In the genomic region with DNA sequence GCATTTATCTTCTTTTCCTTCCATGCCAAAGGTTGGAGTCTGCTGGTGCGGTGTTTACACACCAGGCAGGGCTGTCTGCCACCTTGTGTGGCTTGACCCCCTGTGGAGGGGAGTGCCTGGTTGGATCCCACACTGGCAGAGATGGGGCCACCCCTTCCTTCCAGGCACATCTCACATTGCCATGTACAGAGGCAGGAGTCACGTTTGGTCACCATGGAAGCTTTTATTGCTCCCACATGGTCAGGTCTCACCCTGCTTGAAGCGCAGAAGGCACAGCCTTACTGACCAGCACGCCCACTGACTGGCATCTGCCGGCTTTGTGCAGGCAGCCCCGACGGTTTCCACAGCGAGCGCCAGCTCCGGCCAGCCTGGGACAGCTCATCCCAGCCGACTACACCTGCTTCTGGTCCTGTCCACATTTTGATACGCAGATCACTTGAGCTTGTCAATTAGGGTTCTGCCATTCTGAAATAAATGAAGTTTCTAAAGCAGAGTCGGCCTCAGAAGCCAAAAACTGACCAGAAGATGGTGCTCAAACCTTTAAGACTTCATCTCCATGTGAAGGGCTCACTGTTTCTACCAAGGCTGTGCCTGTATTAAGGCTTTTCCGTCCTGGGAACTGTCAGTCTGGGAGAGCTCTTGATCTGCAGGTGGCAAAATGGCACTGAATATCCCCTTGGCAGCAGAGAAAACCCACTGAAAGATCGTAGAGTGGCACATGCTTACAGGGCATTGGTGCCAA, we compare ENCODE assay signal across 7 cellular contexts. TPM values are rescaled to one million over a fixed set of nuclear protein-coding genes. Genes with fewer than 3 reads are reported as not detected.
DNase-seq lines count a peak whose midpoint lies in the region; ATAC-seq, FAIRE-seq and TF ChIP-seq lines count a peak whose summit lies in the region.

No MANE protein-coding gene starts in this region.

- H3K9me2 ChIP-seq in GM23248 (ENCODE audit: insufficient read depth): no peaks in the 10 kb centered on the region
- H3K9me2 ChIP-seq in MM.1S (replicated peaks; ENCODE audit: insufficient read depth, low read length): no peaks in the 10 kb centered on the region

- H3K23me2 ChIP-seq in H1 (ENCODE audit: low read depth, low read length): 0 out of 2 replicates have a peak, but pooled peaks cover 2% of the 10 kb centered on the region

- in situ Hi-C loops in GM23248 (cut with MboI): no loop called here

- H3K4me2 ChIP-seq in GM23248 (ENCODE audit: unreplicated experiment): no peak overlapping the region
- H3K4me2 ChIP-seq in H1 (ENCODE audit: insufficient read depth in 1 of 2, low read depth in 2 of 2, low read length in 2 of 2): no peak overlapping the region
- no peak overlapping the region for H3K4me2 ChIP-seq in MM.1S (ENCODE audit: low read depth, low read length)

- H2BK20ac ChIP-seq in H1 (ENCODE audit: low read length): no peak overlapping the region

- no peak overlapping the region for H3K18ac ChIP-seq in H1 (ENCODE audit: extremely low read depth, low read length)

- H3K79me1 ChIP-seq in H1 (ENCODE audit: low read depth, low read length): no peaks in the 10 kb centered on the region

- H2BK120ac ChIP-seq in H1 (replicated peaks; ENCODE audit: low read depth, low read length): no peak overlapping the region

- H2AK5ac ChIP-seq in H1 (ENCODE audit: low read depth, low read length): no peak overlapping the region

- H2BK12ac ChIP-seq in H1 (ENCODE audit: low read depth, low read length): no peak overlapping the region

- no peak overlapping the region for H3K56ac ChIP-seq in H1 (replicated peaks; ENCODE audit: insufficient read length, low read depth, low read length)

- peaks cover 6% of the 10 kb centered on the region for H3K4me1 ChIP-seq in GM23248 (ENCODE audit: insufficient read depth)
- H3K4me1 ChIP-seq in H1 (replicated peaks in 1 of 4; ENCODE audit: control insufficient read depth in 3 of 4, insufficient read depth in 4 of 4, low read length in 3 of 4): no peaks in the 10 kb centered on the region
- peaks cover 42 to 45% (median 44%) of the 10 kb centered on the region in 3 donors for H3K4me1 ChIP-seq in pancreas
- H3K4me1 ChIP-seq in MM.1S (ENCODE audit: low read length): no peaks in the 10 kb centered on the region

- H4K20me1 ChIP-seq in GM23248 (ENCODE audit: insufficient read depth): no peaks in the 10 kb centered on the region
- peaks cover 0 to 2% of the 10 kb centered on the region in 2 experiments for H4K20me1 ChIP-seq in H1 (replicated peaks in 1 of 2; ENCODE audit: control insufficient read depth in 1 of 2, insufficient read depth in 2 of 2, low read length in 2 of 2)
- H4K20me1 ChIP-seq in MM.1S (ENCODE audit: insufficient read depth, low read length): no peaks in the 10 kb centered on the region

- no peak overlapping the region for H3K23ac ChIP-seq in H1 (ENCODE audit: insufficient read length)

- CTCF ChIA-PET in H1 (lab: Charles Lee; ENCODE audit: partially characterized antibody): interaction anchor here (0.7 to 5.2 kb wide), 42 partner anchors 12 to 699 kb away, joined by 3 to 70 read pairs (median 4); a partner anchor contains a TSS

- H3F3A ChIP-seq in GM23248 (ENCODE audit: insufficient read depth): no peaks in the 10 kb centered on the region
- H3F3A ChIP-seq in MM.1S (ENCODE audit: insufficient read depth, low read length): no peaks in the 10 kb centered on the region

- no peak overlapping the region for H4K8ac ChIP-seq in H1 (ENCODE audit: extremely low read depth, insufficient read depth, low read length)

- no peak overlapping the region for H2BK15ac ChIP-seq in H1 (ENCODE audit: low read length)

- no peak overlapping the region for H2AFZ ChIP-seq in GM23248
- H2AFZ ChIP-seq in H1 (ENCODE audit: low read length): no peak overlapping the region
- H2AFZ ChIP-seq in MM.1S (ENCODE audit: low read length): no peak overlapping the region

- H3K79me2 ChIP-seq in GM23248 (ENCODE audit: insufficient read depth) (no peaks in the 10 kb centered on the region), H1 (ENCODE audit: control insufficient read depth in 1 of 2, insufficient read depth in 2 of 2, low read length in 2 of 2) (no peaks in the 10 kb centered on the region), MM.1S (ENCODE audit: low read length) (no peaks in the 10 kb centered on the region)

- H3K27ac ChIP-seq in GM23248 (no peak overlapping the region), H1 (ENCODE audit: low read depth, low read length) (no peak overlapping the region), pancreas (peak overlapping the region in 2 of 4 donors; percentile 22 to 47), MM.1S (ENCODE audit: low read length) (no peak overlapping the region)

- H3K4me3 ChIP-seq in GM23248 (no peak overlapping the region), H1 (ENCODE audit: extremely low read depth in 1 of 4, insufficient read depth in 2 of 4, low read depth in 3 of 4, low read length in 4 of 4) (no peak overlapping the region), pancreas (no peak overlapping the region), MM.1S (ENCODE audit: low read length) (no peak overlapping the region)

- no peak overlapping the region for H4K91ac ChIP-seq in H1 (replicated peaks; ENCODE audit: insufficient read length, low read length)

- ATAC-seq in pancreas: peak; percentile 10 to 61 (median 53)
- no peak for ATAC-seq in HG03457 (IDR thresholded peaks at IDR 0.05; ENCODE audit: unreplicated experiment)

- no peak overlapping the region for H3K14ac ChIP-seq in H1 (ENCODE audit: insufficient read length)

- TF ChIP-seq CTCF in H1 (IDR thresholded peaks at IDR 0.05; ENCODE audit: control extremely low read depth in 1 of 3, insufficient read depth in 1 of 3, low read depth in 1 of 3, low read length in 3 of 3): peak in 2 of 3 experiments; percentile 57 to 66; a peak in 3 of 4 replicates
- no peak for TF ChIP-seq CTCF in pancreas (IDR thresholded peaks at IDR 0.05)
- TF ChIP-seq CTCF in MM.1S (IDR thresholded peaks at IDR 0.05; ENCODE audit: low read length): no peak

- TF ChIP-seq POLR2A in H1 (IDR thresholded peaks at IDR 0.05; ENCODE audit: control extremely low read depth in 1 of 2, low read depth in 2 of 2, low read length in 2 of 2): no peak

- H3K27me3 ChIP-seq in GM23248 (replicated peaks; ENCODE audit: insufficient read depth) (no peaks in the 10 kb centered on the region), H1 (replicated peaks in 1 of 4; ENCODE audit: control insufficient read depth in 3 of 4, extremely low read depth in 1 of 4, insufficient read depth in 3 of 4, low read length in 3 of 4) (no peaks in the 10 kb centered on the region), pancreas (no peaks in the 10 kb centered on the region), MM.1S (replicated peaks; ENCODE audit: insufficient read depth, low read length) (no peaks in the 10 kb centered on the region)

- no peak overlapping the region for H2BK5ac ChIP-seq in H1 (ENCODE audit: low read depth, low read length)

- no peak for TF ChIP-seq EP300 in H1 (IDR thresholded peaks at IDR 0.05; ENCODE audit: borderline replicate concordance in 1 of 2, low read depth in 2 of 2, low read length in 2 of 2)

- no peaks in the 10 kb centered on the region; the same call in 1 of the 2 replicates for H3K36me3 ChIP-seq in GM23248 (ENCODE audit: low read depth)
- H3K36me3 ChIP-seq in H1 (ENCODE audit: control insufficient read depth in 2 of 4, insufficient read depth in 4 of 4, low read length in 3 of 4): peaks cover 0 to 16% (median 8%) of the 10 kb centered on the region in 4 experiments; a peak in 5 of 8 replicates
- peaks cover 0 to 7% (median 0%) of the 10 kb centered on the region in 3 donors for H3K36me3 ChIP-seq in pancreas
- H3K36me3 ChIP-seq in MM.1S (replicated peaks; ENCODE audit: insufficient read depth, low read length): no peaks in the 10 kb centered on the region

- WGBS in GM23248 (ENCODE audit: low coverage in 1 of 2, low lambda C conversion rate in 2 of 2, missing lambda C conversion rate in 2 of 2), 2 experiments: 72 to 76% methylated on average over 15 of the region's 15 CpGs
- WGBS in H1 (ENCODE audit: extremely low coverage in 1 of 2, insufficient coverage in 1 of 2, insufficient read length in 1 of 2, insufficient replicate concordance in 2 of 2, low coverage in 1 of 2, low lambda C conversion rate in 2 of 2, missing lambda C conversion rate in 1 of 2), 2 experiments: 88% methylated on average over 15 of the region's 15 CpGs; no CpG with 5 or more reads in 1 of the 2 experiments
- 40 to 44% methylated on average over 15 of the region's 15 CpGs for WGBS in pancreas, 2 donors

- intact Hi-C loops in pancreas (cut with DNase I): no loop called here

- POLR2A ChIA-PET in H1 (lab: Charles Lee; ENCODE audit: partially characterized antibody): interaction anchor here (1.1 to 1.5 kb wide), 2 partner anchors 108 to 114 kb away, joined by 4 read pairs; a partner anchor contains a TSS

- no peaks in the 10 kb centered on the region for H3K9me3 ChIP-seq in GM23248 (ENCODE audit: low read depth)
- no peaks in the 10 kb centered on the region for H3K9me3 ChIP-seq in H1 (ENCODE audit: insufficient read depth in 2 of 2, low read depth in 1 of 2, low read length in 1 of 2)
- H3K9me3 ChIP-seq in pancreas: no peaks in the 10 kb centered on the region
- H3K9me3 ChIP-seq in MM.1S (replicated peaks; ENCODE audit: insufficient read depth, low read length): no peaks in the 10 kb centered on the region

- H3K4ac ChIP-seq in H1 (replicated peaks; ENCODE audit: insufficient read length, low read depth, low read length): no peak overlapping the region

- H4K5ac ChIP-seq in H1 (ENCODE audit: insufficient read length, low read depth, low read length): no peak overlapping the region

- FAIRE-seq in H1 (lab: Jason Lieb, UNC) (peak; percentile 36), pancreas (lab: Jason Lieb, UNC) (no peak)

- TF ChIP-seq RAD21 in H1 (IDR thresholded peaks at IDR 0.05 in 1 of 2, conservative IDR thresholded peaks at IDR 0.05 in 1 of 2; ENCODE audit: low read depth in 2 of 2, low read length in 2 of 2): peak; percentile 79 to 87

- DNase-seq in GM23248: peak; percentile 10
- DNase-seq in NCI-H2227 treated with DMSO at 0.1 percent for 48 hours (lab: John Stamatoyannopoulos, UW): peak; percentile 62
- DNase-seq in H1 (ENCODE audit: low read depth in 1 of 2, low spot score in 2 of 2): no peak
- DNase-seq in pancreas: peak in 1 of 6 donors; percentile 63
- DNase-seq in MM.1S: no peak
- DNase-seq in SKM-1 (lab: John Stamatoyannopoulos, UW; ENCODE audit: unreplicated experiment): no peak

- H3K9ac ChIP-seq in GM23248 (no peak overlapping the region), H1 (replicated peaks in 1 of 4; ENCODE audit: extremely low read depth in 1 of 4, low read depth in 3 of 4, low read length in 3 of 4) (no peak overlapping the region), MM.1S (ENCODE audit: low read length) (no peak overlapping the region)

RNA-seq across cellular contexts. Expression of a gene that starts 35.6 kb away (rescaled TPM):
- not detected in 2 replicates for total RNA-seq in GM23248 (2014; rRNA removed; shearing (Covaris generic))
- not detected in 2 replicates for polyA plus RNA-seq in GM23248 (2016; fragmentation: Nextera tagmentation; extraction: Ambion mirVana)
- total RNA-seq in H1 (2021; fragmentation: NEBNext Ultra II Directional; extraction: Animal tissue kit (Norgen Biotek cat#: 25700)): 4.0 and 4.3 TPM in 2 replicates
- 8.4 and 9.5 TPM in 2 replicates for polyA plus RNA-seq in H1 (2011; rRNA removed)
- polyA plus RNA-seq in H1 (2011; cell fraction: cytosol; rRNA removed): 5.5 TPM
- polyA plus RNA-seq in H1 (2011; cell fraction: nucleus; rRNA removed): 8.1 TPM
- polyA plus RNA-seq in H1 (2012, experiment 1 of 2): 2.0 to 5.1 TPM (median 3.7 TPM) in 4 replicates
- polyA plus RNA-seq in H1 (2012, experiment 2 of 2): 3.1 TPM
- 3.9 TPM for polyA plus RNA-seq in H1 (2013, experiment 1 of 2)
- 3.8 TPM for polyA plus RNA-seq in H1 (2013, experiment 2 of 2)
- polyA minus RNA-seq in H1 (2011; rRNA and poly(A)+ RNA removed): 1.6 and 2.0 TPM in 2 replicates
- polyA minus RNA-seq in H1 (2011; cell fraction: cytosol; rRNA and poly(A)+ RNA removed): 1.9 TPM
- 3.2 TPM for polyA minus RNA-seq in H1 (2011; cell fraction: nucleus; rRNA and poly(A)+ RNA removed)
- total RNA-seq in pancreas: 1 to 10 TPM in 3 of 6 donors, under 1 TPM in 3; 0.57 to 2.4 (median 0.86) TPM
- 1 to 10 TPM; 2.7 to 8.1 TPM for polyA plus RNA-seq in pancreas

Comparison
In these comparisons a context has a peak if more than half of its experiments do, and no peak if none do; other contexts are left out.
1. DNase-seq: peak in GM23248 (single experiment) and NCI-H2227 treated with DMSO at 0.1 percent for 48 hours (single experiment); none in H1 (0 of 2), MM.1S (single experiment) and SKM-1 (single experiment).
2. CTCF ChIP-seq: peak in H1 (2 of 3); none in pancreas (0 of 4) and MM.1S (single experiment).